9 cellular contexts compared by ENCODE assay signal in genomic region chr6:3732345-3733141, GRCh38. TPM values are rescaled to one million over a fixed set of nuclear protein-coding genes. Genes with fewer than 3 reads are reported as not detected.
DNase-seq lines count a peak whose midpoint lies in the region; ATAC-seq and TF ChIP-seq lines count a peak whose summit lies in the region.
"Had no signal": no experiment of that assay in that cellular context is flagged by ENCODE, and none has a peak within 500 bp of the region (broad histone marks: within the 10 kb centered on the region; RNA-seq: fewer than 3 reads in every experiment).

No MANE protein-coding gene starts in this region.

- no peak overlapping the region for H3K27ac Mint-ChIP-seq in T-helper 17 cell

- H3K27ac ChIP-seq in right cardiac atrium (ENCODE audit: low read length) (no peak overlapping the region), sigmoid colon (no peak overlapping the region)
- H3K27ac ChIP-seq: BLaER1 treated with 17β-estradiol and CSF1 and Interleukin-3, amounts not matched to agents 10 nM and 100 nM had no signal

- peaks cover 12% of the 10 kb centered on the region for H3K4me1 Mint-ChIP-seq in T-helper 17 cell

- intact Hi-C loops in right cardiac atrium (cut with DNase I) (loop anchor here (2.0 to 10.0 kb wide), 6 partner anchors 318 to 608 kb away; no protein-coding TSS in a partner anchor), sigmoid colon (cut with DNase I) (loop anchor here (1.0 to 10.0 kb wide), 5 partner anchors 275 to 608 kb away; partner anchors contain the start of gene SLC22A23)

- peaks cover 10 to 39% (median 28%) of the 10 kb centered on the region in 4 donors for H3K36me3 ChIP-seq in sigmoid colon

- H3K27me3 ChIP-seq in right cardiac atrium (ENCODE audit: control insufficient read depth, insufficient read depth) (no peaks in the 10 kb centered on the region), sigmoid colon (no peaks in the 10 kb centered on the region)
- H3K27me3 ChIP-seq: BLaER1 treated with 17β-estradiol and CSF1 and Interleukin-3, amounts not matched to agents 10 nM and 100 nM had no signal

- peak; percentile 83 to 89 (median 86) for TF ChIP-seq CTCF in sigmoid colon (IDR thresholded peaks at IDR 0.05)

- 25% methylated on average over 16 of the region's 16 CpGs for WGBS in right cardiac atrium
- 20 to 29% methylated on average over 16 of the region's 16 CpGs for WGBS in sigmoid colon, 2 donors

- H3K4me3 Mint-ChIP-seq in T-helper 17 cell, result no peak overlapping the region

- DNase-seq in NCI-H1417 (lab: John Stamatoyannopoulos, UW) (peak; percentile 58 to 86 (median 82)), NCI-H1417 treated with DMSO at 0.1 percent for 48 hours (lab: John Stamatoyannopoulos, UW) (no peak), NCI-H1436 treated with DMSO at 0.1 percent for 48 hours (lab: John Stamatoyannopoulos, UW) (peak; percentile 20), T-helper 17 cell (peak; percentile 41 to 56 (median 50)), amniotic epithelial cell (ENCODE audit: low read depth) (peak; percentile 94), right cardiac atrium (peak; percentile 77 to 87 (median 87)), sigmoid colon (peak; percentile 89)

- no peak for TF ChIP-seq EP300 in sigmoid colon (IDR thresholded peaks at IDR 0.05)

- peaks cover 33% of the 10 kb centered on the region for H3K27me3 Mint-ChIP-seq in T-helper 17 cell

- no peak overlapping the region for H3K4me3 ChIP-seq in right cardiac atrium (ENCODE audit: low read length)
- H3K4me3 ChIP-seq in sigmoid colon, result no peak overlapping the region
- H3K4me3 ChIP-seq: BLaER1 treated with 17β-estradiol and CSF1 and Interleukin-3, amounts not matched to agents 10 nM and 100 nM had no signal

- H3K36me3 Mint-ChIP-seq in T-helper 17 cell (ENCODE audit: low read depth), result peaks cover 9% of the 10 kb centered on the region

- H3K4me1 ChIP-seq in right cardiac atrium (ENCODE audit: control insufficient read depth, insufficient read depth, low read length), result no peaks in the 10 kb centered on the region
- peaks cover 0 to 34% (median 22%) of the 10 kb centered on the region in 4 donors for H3K4me1 ChIP-seq in sigmoid colon

- ATAC-seq in T-helper 17 cell (peak; percentile 76), right cardiac atrium (peak; percentile 78 to 82), HG02884 (IDR thresholded peaks at IDR 0.05; ENCODE audit: unreplicated experiment) (no peak)

- TF ChIP-seq POLR2A in sigmoid colon (IDR thresholded peaks at IDR 0.05), result no peak

- no peaks in the 10 kb centered on the region for H3K9me3 ChIP-seq in T-helper 17 cell (ENCODE audit: control insufficient read depth, low read length, poor library complexity, severe bottlenecking)
- H3K9me3 ChIP-seq in right cardiac atrium (ENCODE audit: control insufficient read depth, low read length), result no peaks in the 10 kb centered on the region
- no peaks in the 10 kb centered on the region for H3K9me3 ChIP-seq in sigmoid colon

RNA-seq across cellular contexts. Expression of gene PXDC1, which starts 19.0 kb away (rescaled TPM):
- total RNA-seq in T-helper 17 cell, result 1 to 10 TPM in 1 of 2 donors, under 1 TPM in 1; 0.72 to 3.6 TPM
- 10 to 100 TPM; 18.9 to 43.9 (median 24.1) TPM for total RNA-seq in right cardiac atrium
- polyA plus RNA-seq in right cardiac atrium, result 23.7 TPM
- 100 to 1,000 TPM in 1 of 4 donors, 10 to 100 TPM in 3; 46.7 to 116 (median 75.9) TPM for total RNA-seq in sigmoid colon
- polyA plus RNA-seq in sigmoid colon, result 10 to 100 TPM in 1 of 3 donors, 1 to 10 TPM in 2; 9.0 to 22.2 (median 9.1) TPM

Comparison
In these comparisons a context has a peak if more than half of its experiments do, and no peak if none do; other contexts are left out.
1. RNA of gene PXDC1, which starts 19.0 kb away (total RNA-seq): 46.7 to 116 TPM in sigmoid colon and 18.9 to 43.9 TPM in right cardiac atrium; 0.72 to 3.6 TPM in T-helper 17 cell; every median in the first group is over 4 times any median in the second.